ENCODE assay signal across 8 cellular contexts in genomic region chr9:110047955-110048472, GRCh38.
DNase-seq lines count a peak whose midpoint lies in the region; ATAC-seq and TF ChIP-seq lines count a peak whose summit lies in the region.

No MANE protein-coding gene starts in this region.

- peak; percentile 11 for DNase-seq in stimulated activated CD4-positive, alpha-beta T cell treated with anti-CD3 and anti-CD28 coated beads, Interleukin-1b, Interleukin-23, amount 100 ng/mL, for 48 hours
- DNase-seq in stimulated activated CD4-positive, alpha-beta T cell treated with anti-CD3 and anti-CD28 coated beads, Interleukin-2, amount 100 ng/mL, for 48 hours = no peak
- DNase-seq in NCI-H748 treated with DMSO at 0.1 percent for 48 hours (lab: John Stamatoyannopoulos, UW) (peak; percentile 42), MCF 10A (ENCODE audit: unreplicated experiment) (no peak), lung microvascular endothelial cell (ENCODE audit: low read depth in 2 of 2) (peak; percentile 39 to 48), type B pancreatic cell (ENCODE audit: extremely low spot score, unreplicated experiment) (no peak), ureter (ENCODE audit: low spot score) (no peak)

- BruUV-seq in MCF 10A (replicated peaks; lab: Mats Ljungman, UMichigan) = no TSS peak

- CTCF ChIA-PET in MCF 10A (lab: Yijun Ruan, JAX) = no interaction called here

- no peak overlapping the region for H3K27ac Mint-ChIP-seq in MCF 10A (ENCODE audit: low read depth, unreplicated experiment)
- H3K27ac Mint-ChIP-seq in type B pancreatic cell = peak overlapping the region; percentile 39

- peaks cover 33% of the 10 kb centered on the region for H3K4me1 Mint-ChIP-seq in MCF 10A (ENCODE audit: insufficient read depth, unreplicated experiment)
- peaks cover 31% of the 10 kb centered on the region for H3K4me1 Mint-ChIP-seq in type B pancreatic cell (ENCODE audit: unreplicated experiment)

- intact Hi-C loops in MCF 10A (cut with micrococcal nuclease) = no loop called here

- POLR2A ChIA-PET in MCF 10A (lab: Yijun Ruan, JAX) = interaction anchor here (0.9 to 6.2 kb wide), 3 partner anchors 20 to 85 kb away, joined by 3 to 51 read pairs (median 4); no protein-coding TSS in a partner anchor

- no peak for TF ChIP-seq CTCF in MCF 10A (IDR thresholded peaks at IDR 0.05; ENCODE audit: unreplicated experiment)
- TF ChIP-seq CTCF in type B pancreatic cell (conservative IDR thresholded peaks at IDR 0.05) = no peak

- peaks cover 5% of the 10 kb centered on the region for H3K36me3 Mint-ChIP-seq in MCF 10A (ENCODE audit: insufficient read depth, unreplicated experiment)
- no peaks in the 10 kb centered on the region for H3K36me3 Mint-ChIP-seq in type B pancreatic cell

- peak overlapping the region; percentile 99 for H3K4me3 Mint-ChIP-seq in MCF 10A (ENCODE audit: unreplicated experiment)
- peak overlapping the region; percentile 98 for H3K4me3 Mint-ChIP-seq in type B pancreatic cell

- H3K9me3 Mint-ChIP-seq in MCF 10A (ENCODE audit: unreplicated experiment) (no peaks in the 10 kb centered on the region), type B pancreatic cell (no peaks in the 10 kb centered on the region)

- ATAC-seq in HG02870 (IDR thresholded peaks at IDR 0.05; ENCODE audit: unreplicated experiment) = peak; percentile 29

- H3K27me3 Mint-ChIP-seq in MCF 10A (ENCODE audit: insufficient read depth, unreplicated experiment) (no peaks in the 10 kb centered on the region), type B pancreatic cell (peaks cover 35% of the 10 kb centered on the region)

Comparison
In these comparisons a context has a peak if more than half of its experiments do, and no peak if none do; other contexts are left out.
1. DNase-seq: peak in stimulated activated CD4-positive, alpha-beta T cell treated with anti-CD3 and anti-CD28 coated beads, Interleukin-1b, Interleukin-23, amount 100 ng/mL, for 48 hours (single experiment), NCI-H748 treated with DMSO at 0.1 percent for 48 hours (single experiment) and lung microvascular endothelial cell (2 of 2); none in stimulated activated CD4-positive, alpha-beta T cell treated with anti-CD3 and anti-CD28 coated beads, Interleukin-2, amount 100 ng/mL, for 48 hours (0 of 2), MCF 10A (single experiment), type B pancreatic cell (single experiment) and ureter (single experiment).